In the genomic region with DNA sequence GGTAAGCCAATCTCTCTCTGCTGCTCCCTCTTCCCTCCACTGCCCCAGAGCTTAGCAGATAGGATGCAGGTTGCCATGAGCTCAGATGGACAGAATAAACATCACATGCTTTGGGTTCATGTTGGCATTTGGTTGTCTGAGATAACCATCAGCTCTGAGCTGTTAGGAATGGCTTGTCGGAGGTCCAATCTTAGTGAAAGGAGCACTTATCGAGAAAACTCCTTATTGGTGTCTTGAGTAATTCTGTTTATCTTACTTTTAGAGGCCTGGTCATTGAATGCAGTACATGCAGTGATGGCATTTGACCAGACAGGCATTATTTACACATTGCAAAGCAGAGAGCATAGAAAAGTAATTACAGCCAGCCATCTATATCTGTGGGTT, we compare ENCODE assay signal across 28 cellular contexts.
"Had no signal": no experiment of that assay in that cellular context is flagged by ENCODE, and none has a peak within 500 bp of the region (broad histone marks: within the 10 kb centered on the region; RNA-seq: fewer than 3 reads in every experiment).

No MANE protein-coding gene starts in this region.

- H3K9ac ChIP-seq: KMS-11 had no signal

- H3K36me3 ChIP-seq: breast epithelium, MG63, Peyer's patch, SJSA1 had no signal

- H3K4me1 ChIP-seq: breast epithelium, Peyer's patch, SJSA1 had no signal

- H3K4me3 ChIP-seq: breast epithelium, MG63, Peyer's patch, SJSA1 had no signal

- H3K4me2 ChIP-seq: KMS-11 had no signal

- H3K9me3 ChIP-seq: breast epithelium, MG63, Peyer's patch, SJSA1 had no signal

- H3K27me3 ChIP-seq: Peyer's patch had no signal

- ATAC-seq: activated T-cell treated with anti-CD3 and anti-CD28 coated beads, Interleukin-2, amount 50 U/mL, for 4 hours; T-helper 17 cell had no signal

- H3K27ac ChIP-seq: breast epithelium, KMS-11, Peyer's patch, SJSA1 had no signal

- DNase-seq: activated CD4-positive, alpha-beta memory T cell treated with anti-CD3 and anti-CD28 coated beads for 36 hours; activated CD4-positive, alpha-beta T cell treated with anti-CD3 and anti-CD28 coated beads, Interleukin-2, amount 10 ng/mL, durations not matched to agents 7 days and 5 days; activated CD4-positive, CD25-positive, alpha-beta regulatory T cell; activated CD8-positive, alpha-beta memory T cell treated with anti-CD3 and anti-CD28 coated beads for 24 hours; activated gamma-delta T cell; activated naive CD4-positive, alpha-beta T cell treated with anti-CD3 and anti-CD28 coated beads, Interleukin-2, amount 10 ng/mL, durations not matched to agents 7 days and 5 days; activated naive CD8-positive, alpha-beta T cell treated with anti-CD3 and anti-CD28 coated beads for 36 hours; activated T-cell treated with anti-CD3 and anti-CD28 coated beads, Interleukin-2, amount 50 U/mL, for 4 hours; anterior cingulate cortex; central memory CD4-positive, alpha-beta T cell; MG63; NCI-H1092 treated with DMSO at 0.1 percent for 48 hours; NCI-H1417 treated with DMSO at 0.1 percent for 48 hours; NCI-H1694; NCI-H2029; NCI-H2107; NCI-H2171 treated with DMSO at 0.1 percent for 48 hours; NCI-H345; NCI-H510A; NCI-H526 treated with DMSO at 0.1 percent for 48 hours; NCI-H82; Peyer's patch; SHP77; T-helper 17 cell; T-helper 9 cell had no signal
